Comparison of ENCODE assay signal across 8 cellular contexts in genomic region chr4:82372502-82372873, GRCh38. TPM values are rescaled to one million over a fixed set of nuclear protein-coding genes. Genes with fewer than 3 reads are reported as not detected.
A peak's percentile ranks its signal among the peaks of the same experiment; 100 is the strongest.
DNase-seq lines count a peak whose midpoint lies in the region; ATAC-seq and TF ChIP-seq lines count a peak whose summit lies in the region.

No MANE protein-coding gene starts in this region.

- POLR2A ChIA-PET in naive thymus-derived CD8-positive, alpha-beta T cell (lab: Charles Lee): interaction anchor here (1.0 to 6.7 kb wide), 4 partner anchors 10 to 57 kb away, joined by 3 to 193 read pairs (median 13); partner anchors contain the start of genes ENOPH1 and HNRNPDL

- H3K4me1 ChIP-seq in esophagus squamous epithelium (peaks cover 21 to 67% (median 49%) of the 10 kb centered on the region in 3 donors), thoracic aorta (ENCODE audit: control insufficient read depth in 1 of 2, low read depth in 2 of 2) (peaks cover 24 to 54% of the 10 kb centered on the region in 2 donors)

- no peak for TF ChIP-seq POLR2A in esophagus squamous epithelium (IDR thresholded peaks at IDR 0.05)

- peak overlapping the region; percentile 76 to 97 (median 90) for H3K4me3 ChIP-seq in esophagus squamous epithelium
- peak overlapping the region; percentile 93 for H3K4me3 ChIP-seq in thoracic aorta

- intact Hi-C loops in esophagus squamous epithelium (cut with DNase I): loop anchor here (2.0 kb wide), 1 partner anchor 56 kb away; no protein-coding TSS in a partner anchor

- peak overlapping the region; percentile 99 to 100 (median 100) for H3K27ac ChIP-seq in esophagus squamous epithelium
- peak overlapping the region in 1 of 2 donors; percentile 96 for H3K27ac ChIP-seq in thoracic aorta

- no peaks in the 10 kb centered on the region for H3K9me3 Mint-ChIP-seq in activated CD8-positive, alpha-beta memory T cell treated with anti-CD3 and anti-CD28 coated beads, Interleukin-2, amount 10 ng/mL, durations not matched to agents 7 days and 5 days (ENCODE audit: low read depth)
- H3K9me3 Mint-ChIP-seq in naive thymus-derived CD8-positive, alpha-beta T cell: no peaks in the 10 kb centered on the region

- H3K36me3 Mint-ChIP-seq in activated CD8-positive, alpha-beta memory T cell treated with anti-CD3 and anti-CD28 coated beads, Interleukin-2, amount 10 ng/mL, durations not matched to agents 7 days and 5 days: peaks cover 74% of the 10 kb centered on the region
- peaks cover 8 to 47% (median 12%) of the 10 kb centered on the region in 3 donors for H3K36me3 Mint-ChIP-seq in naive thymus-derived CD8-positive, alpha-beta T cell

- H3K4me3 Mint-ChIP-seq in activated CD8-positive, alpha-beta memory T cell treated with anti-CD3 and anti-CD28 coated beads, Interleukin-2, amount 10 ng/mL, durations not matched to agents 7 days and 5 days: peak overlapping the region; percentile 94
- H3K4me3 Mint-ChIP-seq in naive thymus-derived CD8-positive, alpha-beta T cell: peak overlapping the region; percentile 91 to 99 (median 97)

- H3K27ac Mint-ChIP-seq in activated CD8-positive, alpha-beta memory T cell treated with anti-CD3 and anti-CD28 coated beads, Interleukin-2, amount 10 ng/mL, durations not matched to agents 7 days and 5 days: peak overlapping the region; percentile 100
- H3K27ac Mint-ChIP-seq in naive thymus-derived CD8-positive, alpha-beta T cell: peak overlapping the region; percentile 97 to 100 (median 98)

- H3K36me3 ChIP-seq in esophagus squamous epithelium (peaks cover 0 to 27% (median 0%) of the 10 kb centered on the region in 3 donors), thoracic aorta (no peaks in the 10 kb centered on the region)

- no peaks in the 10 kb centered on the region for H3K27me3 Mint-ChIP-seq in activated CD8-positive, alpha-beta memory T cell treated with anti-CD3 and anti-CD28 coated beads, Interleukin-2, amount 10 ng/mL, durations not matched to agents 7 days and 5 days
- peaks cover 0 to 3% (median 0%) of the 10 kb centered on the region in 5 donors for H3K27me3 Mint-ChIP-seq in naive thymus-derived CD8-positive, alpha-beta T cell

- WGBS in esophagus squamous epithelium, 2 donors: 0 to 1% methylated on average over 13 of the region's 13 CpGs

- no peaks in the 10 kb centered on the region for H3K9me3 ChIP-seq in esophagus squamous epithelium
- H3K9me3 ChIP-seq in thoracic aorta: no peaks in the 10 kb centered on the region

- peak; percentile 8 for DNase-seq in NCI-H2171 treated with DMSO at 0.1 percent for 48 hours (lab: John Stamatoyannopoulos, UW)
- DNase-seq in NCI-H2171 (lab: John Stamatoyannopoulos, UW): no peak
- peak; percentile 36 for DNase-seq in NCI-H2029 treated with DMSO at 0.1 percent for 48 hours (lab: John Stamatoyannopoulos, UW)
- DNase-seq in activated CD8-positive, alpha-beta memory T cell treated with anti-CD3 and anti-CD28 coated beads, Interleukin-2, amount 10 ng/mL, durations not matched to agents 7 days and 5 days: peak; percentile 79
- DNase-seq in esophagus squamous epithelium (lab: John Stamatoyannopoulos, UW): no peak
- DNase-seq in naive thymus-derived CD8-positive, alpha-beta T cell: peak in 7 of 10 donors; percentile 10 to 64 (median 34)
- no peak for DNase-seq in thoracic aorta (ENCODE audit: low spot score)

- CTCF ChIA-PET in activated CD8-positive, alpha-beta memory T cell treated with anti-CD3 and anti-CD28 coated beads, Interleukin-2, amount 10 ng/mL, durations not matched to agents 7 days and 5 days (lab: Charles Lee): interaction anchor here (1.3 to 4.6 kb wide), 5 partner anchors 12 to 59 kb away, joined by 5 to 23 read pairs (median 5); partner anchors contain the start of gene HNRNPDL

- ATAC-seq in activated CD8-positive, alpha-beta memory T cell treated with anti-CD3 and anti-CD28 coated beads, Interleukin-2, amount 10 ng/mL, durations not matched to agents 7 days and 5 days: peak; percentile 9
- ATAC-seq in naive thymus-derived CD8-positive, alpha-beta T cell: no peak
- ATAC-seq in thoracic aorta (ENCODE audit: insufficient number of reproducible peaks, low FRiP score, low read depth) (no peak), GM21529 (IDR thresholded peaks at IDR 0.05; ENCODE audit: unreplicated experiment) (no peak)

- peaks cover 48% of the 10 kb centered on the region for H3K4me1 Mint-ChIP-seq in activated CD8-positive, alpha-beta memory T cell treated with anti-CD3 and anti-CD28 coated beads, Interleukin-2, amount 10 ng/mL, durations not matched to agents 7 days and 5 days
- H3K4me1 Mint-ChIP-seq in naive thymus-derived CD8-positive, alpha-beta T cell: peaks cover 23 to 70% (median 63%) of the 10 kb centered on the region in 4 donors

- H3K27me3 ChIP-seq in esophagus squamous epithelium (no peaks in the 10 kb centered on the region), thoracic aorta (replicated peaks; ENCODE audit: insufficient read depth) (no peaks in the 10 kb centered on the region)

- no peak for TF ChIP-seq CTCF in esophagus squamous epithelium (IDR thresholded peaks at IDR 0.05)
- no peak for TF ChIP-seq CTCF in thoracic aorta (IDR thresholded peaks at IDR 0.05)

RNA-seq across cellular contexts. Expression of gene HNRNPD, which starts 1.3 kb away (rescaled TPM):
- total RNA-seq in activated CD8-positive, alpha-beta memory T cell treated with anti-CD3 and anti-CD28 coated beads, Interleukin-2, amount 10 ng/mL, durations not matched to agents 7 days and 5 days: 100 to 1,000 TPM; 385 to 421 TPM
- total RNA-seq in esophagus squamous epithelium (100 to 1,000 TPM in 1 of 4 donors, 10 to 100 TPM in 3; 49.9 to 105 (median 71.0) TPM), thoracic aorta (100 to 1,000 TPM in 1 of 2 donors, 10 to 100 TPM in 1; 63.2 to 110 TPM)
- 100 to 1,000 TPM; 295 to 310 TPM for total RNA-seq in naive thymus-derived CD8-positive, alpha-beta T cell
- polyA plus RNA-seq in naive thymus-derived CD8-positive, alpha-beta T cell: 100 to 1,000 TPM; 176 to 292 (median 232) TPM

RNA-seq across cellular contexts. Expression of gene HNRNPDL, which starts 57.8 kb away (rescaled TPM):
- total RNA-seq in activated CD8-positive, alpha-beta memory T cell treated with anti-CD3 and anti-CD28 coated beads, Interleukin-2, amount 10 ng/mL, durations not matched to agents 7 days and 5 days: 100 to 1,000 TPM; 317 to 343 TPM
- 100 to 1,000 TPM in 3 of 4 donors, 10 to 100 TPM in 1; 69.1 to 201 (median 133) TPM for total RNA-seq in esophagus squamous epithelium
- total RNA-seq in naive thymus-derived CD8-positive, alpha-beta T cell: 100 to 1,000 TPM; 476 to 486 TPM
- polyA plus RNA-seq in naive thymus-derived CD8-positive, alpha-beta T cell: 100 to 1,000 TPM; 240 to 302 (median 246) TPM
- total RNA-seq in thoracic aorta: 100 to 1,000 TPM; 145 to 191 TPM

RNA-seq across cellular contexts. Expression of gene ENOPH1, which starts 57.9 kb away (rescaled TPM):
- 10 to 100 TPM; 40.6 to 46.6 TPM for total RNA-seq in activated CD8-positive, alpha-beta memory T cell treated with anti-CD3 and anti-CD28 coated beads, Interleukin-2, amount 10 ng/mL, durations not matched to agents 7 days and 5 days
- total RNA-seq in esophagus squamous epithelium: 10 to 100 TPM; 21.3 to 39.8 (median 29.9) TPM
- 10 to 100 TPM; 30.6 to 31.7 TPM for total RNA-seq in naive thymus-derived CD8-positive, alpha-beta T cell
- polyA plus RNA-seq in naive thymus-derived CD8-positive, alpha-beta T cell: 10 to 100 TPM; 32.6 to 45.4 (median 42.3) TPM
- 10 to 100 TPM; 15.4 to 15.5 TPM for total RNA-seq in thoracic aorta

Comparison
In these comparisons a context has a peak if more than half of its experiments do, and no peak if none do; other contexts are left out.
1. DNase-seq: peak in NCI-H2171 treated with DMSO at 0.1 percent for 48 hours (single experiment), NCI-H2029 treated with DMSO at 0.1 percent for 48 hours (single experiment), activated CD8-positive, alpha-beta memory T cell treated with anti-CD3 and anti-CD28 coated beads, Interleukin-2, amount 10 ng/mL, durations not matched to agents 7 days and 5 days (single experiment) and naive thymus-derived CD8-positive, alpha-beta T cell (7 of 10); none in NCI-H2171 (single experiment), esophagus squamous epithelium (single experiment) and thoracic aorta (single experiment).